9 cellular contexts compared by ENCODE assay signal in genomic region chr1:43270421-43271095, GRCh38. TPM values are rescaled to one million over a fixed set of nuclear protein-coding genes. Genes with fewer than 3 reads are reported as not detected.
DNase-seq lines count a peak whose midpoint lies in the region; ATAC-seq, FAIRE-seq and TF ChIP-seq lines count a peak whose summit lies in the region.
"Had no signal": no experiment of that assay in that cellular context is flagged by ENCODE, and none has a peak within 500 bp of the region (broad histone marks: within the 10 kb centered on the region; RNA-seq: fewer than 3 reads in every experiment).

No MANE protein-coding gene starts in this region.

- no peaks in the 10 kb centered on the region for H4K20me1 ChIP-seq in GM23248 (ENCODE audit: insufficient read depth)

- H3K27me3 ChIP-seq in GM23248 (replicated peaks; ENCODE audit: insufficient read depth) (no peaks in the 10 kb centered on the region; the same call in 1 of the 2 replicates), foreskin keratinocyte (no peaks in the 10 kb centered on the region)

- no peaks in the 10 kb centered on the region for H3K9me3 ChIP-seq in GM23248 (ENCODE audit: low read depth)

- H3K9me2 ChIP-seq in GM23248 (ENCODE audit: insufficient read depth) = no peaks in the 10 kb centered on the region

- ATAC-seq in foreskin keratinocyte (peak; percentile 84), HG03354 (IDR thresholded peaks at IDR 0.05; ENCODE audit: poor library complexity, severe bottlenecking, unreplicated experiment) (no peak)

- H3K4me1 ChIP-seq in GM23248 (ENCODE audit: insufficient read depth) (no peaks in the 10 kb centered on the region), foreskin keratinocyte (no peaks in the 10 kb centered on the region)

- H3K79me2 ChIP-seq in GM23248 (ENCODE audit: insufficient read depth) = no peaks in the 10 kb centered on the region

- no peaks in the 10 kb centered on the region for H3K36me3 ChIP-seq in GM23248 (ENCODE audit: low read depth)

- intact Hi-C loops in posterior vena cava (cut with DNase I) = no loop called here

- in situ Hi-C loops in GM23248 (cut with MboI) = no loop called here

- H3K4me3 ChIP-seq in GM23248 = no peak overlapping the region

- no peak overlapping the region for H3K4me2 ChIP-seq in GM23248 (ENCODE audit: unreplicated experiment)

- H3K27ac ChIP-seq in GM23248 = no peak overlapping the region
- H3K27ac ChIP-seq in foreskin keratinocyte = no peak overlapping the region
- H3K27ac ChIP-seq: HL-60 had no signal

- no peak overlapping the region for H2AFZ ChIP-seq in GM23248

- no peaks in the 10 kb centered on the region for H3F3A ChIP-seq in GM23248 (ENCODE audit: insufficient read depth)

- DNase-seq in GM23248 = peak; percentile 8
- DNase-seq in NCI-H748 (lab: John Stamatoyannopoulos, UW; ENCODE audit: unreplicated experiment) = peak; percentile 100
- peak; percentile 51 to 77 for DNase-seq in foreskin keratinocyte
- peak; percentile 73 for DNase-seq in posterior vena cava (ENCODE audit: low spot score)
- DNase-seq in occipital lobe (lab: John Stamatoyannopoulos, UW) = no peak
- no peak for DNase-seq in RCC 7860 (ENCODE audit: low spot score)
- DNase-seq in activated gamma-delta T cell (lab: John Stamatoyannopoulos, UW) = no peak

- FAIRE-seq in RCC 7860 (lab: Jason Lieb, UNC) = no peak

- 19% methylated on average over 23 to 29 of the region's 29 CpGs for WGBS in GM23248 (ENCODE audit: low coverage in 1 of 2, low lambda C conversion rate in 2 of 2, missing lambda C conversion rate in 2 of 2), 2 experiments

- no peak for TF ChIP-seq CTCF in foreskin keratinocyte (conservative IDR thresholded peaks at IDR 0.05)

- H3K9ac ChIP-seq in GM23248 = no peak overlapping the region

RNA-seq across cellular contexts. Expression of gene TMEM125, which starts 0.8 kb away (rescaled TPM):
- total RNA-seq in GM23248 (2014; rRNA removed; shearing (Covaris generic)) = not detected in 2 replicates
- polyA plus RNA-seq in GM23248 (2016; fragmentation: Nextera tagmentation; extraction: Ambion mirVana) (not detected in 2 replicates), foreskin keratinocyte (1.8 and 2.7 TPM in 2 replicates)
- total RNA-seq in foreskin keratinocyte (1.9 and 2.3 TPM in 2 replicates), posterior vena cava (under 1 TPM in 1 of 2 donors, not detected in 1; 0.29 TPM), occipital lobe (0.78 TPM)

RNA-seq across cellular contexts. Expression of gene C1orf210, which starts 14.8 kb away (rescaled TPM):
- not detected in 2 replicates for total RNA-seq in GM23248 (2014; rRNA removed; shearing (Covaris generic))
- polyA plus RNA-seq in GM23248 (2016; fragmentation: Nextera tagmentation; extraction: Ambion mirVana) (not detected in 2 replicates), foreskin keratinocyte (5.2 and 6.4 TPM in 2 replicates)
- total RNA-seq in foreskin keratinocyte (3.8 and 4.3 TPM in 2 replicates), posterior vena cava (not detected), occipital lobe (not detected)

RNA-seq across cellular contexts. Expression of gene TIE1, which starts 30.2 kb away (rescaled TPM):
- total RNA-seq in GM23248 (2014; rRNA removed; shearing (Covaris generic)) = not detected in 2 replicates
- 0.10 and 0.21 TPM in 2 replicates for polyA plus RNA-seq in GM23248 (2016; fragmentation: Nextera tagmentation; extraction: Ambion mirVana)
- not detected in 2 replicates for total RNA-seq in foreskin keratinocyte
- polyA plus RNA-seq in foreskin keratinocyte = not detected in 2 replicates
- 10 to 100 TPM; 32.5 to 46.6 TPM for total RNA-seq in posterior vena cava
- total RNA-seq in occipital lobe = 7.0 TPM

Comparison
In these comparisons a context has a peak if more than half of its experiments do, and no peak if none do; other contexts are left out.
1. DNase-seq: peak in GM23248 (single experiment), NCI-H748 (single experiment), foreskin keratinocyte (2 of 2) and posterior vena cava (single experiment); none in occipital lobe (single experiment), RCC 7860 (single experiment) and activated gamma-delta T cell (single experiment).